ENCODE assay signal across 16 cellular contexts in the genomic region with DNA sequence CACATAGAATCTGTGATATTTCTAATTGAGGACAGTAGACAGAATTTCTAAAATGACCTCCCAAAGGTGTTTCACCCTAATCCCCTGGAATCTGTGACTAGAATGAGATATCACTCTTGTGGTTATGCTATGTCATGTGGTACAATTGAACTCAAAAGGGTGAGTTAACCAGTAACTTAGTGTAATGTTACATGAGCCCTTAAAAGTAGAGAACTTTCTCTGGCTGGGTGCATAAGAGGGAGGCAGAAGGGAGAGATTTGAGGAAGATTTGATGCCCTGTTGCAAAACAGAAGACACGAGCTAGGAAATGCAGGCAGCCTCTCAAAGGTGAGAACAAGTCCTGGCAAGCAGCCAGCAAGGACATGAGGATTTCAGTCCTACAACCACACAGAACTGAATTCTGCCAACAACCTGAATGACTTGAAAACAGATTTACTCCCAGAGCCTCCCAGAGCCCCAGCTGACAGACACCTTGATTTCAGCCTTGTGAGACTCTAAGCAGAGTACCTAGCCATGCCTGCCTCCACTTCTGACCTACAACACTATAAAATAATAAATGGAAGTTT.
"Had no signal": no experiment of that assay in that cellular context is flagged by ENCODE, and none has a peak within 500 bp of the region (broad histone marks: within the 10 kb centered on the region; RNA-seq: fewer than 3 reads in every experiment).

No MANE protein-coding gene starts in this region.

- ATAC-seq: activated T-cell treated with anti-CD3 and anti-CD28 coated beads, Interleukin-2, amount 50 U/mL, for 72 hours; body of pancreas; left cardiac atrium; lower lobe of right lung; sciatic nerve had no signal

- FAIRE-seq: colon, endometrium had no signal

- H3K9me3 ChIP-seq: lower lobe of right lung, suprapubic skin had no signal

- DNase-seq: activated CD4-positive, alpha-beta T cell treated with anti-CD3 and anti-CD28 coated beads, Interleukin-2, amount 10 ng/mL, durations not matched to agents 7 days and 5 days; activated CD4-positive, CD25-positive, alpha-beta regulatory T cell; activated CD8-positive, alpha-beta memory T cell treated with anti-CD3 and anti-CD28 coated beads, Interleukin-2, amount 50 U/mL, for 48 hours; activated gamma-delta T cell; activated naive CD8-positive, alpha-beta T cell treated with anti-CD3 and anti-CD28 coated beads for 36 hours; activated T-cell treated with anti-CD3 and anti-CD28 coated beads, Interleukin-2, amount 50 U/mL, for 72 hours; amygdala; body of pancreas; caudate nucleus; glutamatergic neuron; left cardiac atrium; lower lobe of right lung had no signal

- H3K27ac ChIP-seq: body of pancreas, lower lobe of right lung, suprapubic skin had no signal

- H3K36me3 ChIP-seq: lower lobe of right lung, suprapubic skin had no signal

- H3K4me1 ChIP-seq: body of pancreas, lower lobe of right lung, suprapubic skin had no signal

- H3K27me3 ChIP-seq: body of pancreas, suprapubic skin had no signal

- H3K4me3 ChIP-seq: body of pancreas, lower lobe of right lung, suprapubic skin had no signal
